In genomic region chrX:43106009-43106408, GRCh38 we compare ENCODE assay signal across 1 cellular context.
TF ChIP-seq lines count a peak whose summit lies in the region.

No MANE protein-coding gene starts in this region.

TF ChIP-seq in H1, 55 proteins besides CTCF, POLR2A, EP300 and RAD21:
- TF ChIP-seq SIN3A (conservative IDR thresholded peaks at IDR 0.05 in 1 of 2, IDR thresholded peaks at IDR 0.05 in 1 of 2; ENCODE audit: low read depth in 1 of 2, low read length in 2 of 2): no peak
- TF ChIP-seq BACH1 (IDR thresholded peaks at IDR 0.05; ENCODE audit: low read length): no peak
TF ChIP-seq in H1: peak in this region for 0.
